Comparison of ENCODE assay signal across 28 cellular contexts in the genomic region with DNA sequence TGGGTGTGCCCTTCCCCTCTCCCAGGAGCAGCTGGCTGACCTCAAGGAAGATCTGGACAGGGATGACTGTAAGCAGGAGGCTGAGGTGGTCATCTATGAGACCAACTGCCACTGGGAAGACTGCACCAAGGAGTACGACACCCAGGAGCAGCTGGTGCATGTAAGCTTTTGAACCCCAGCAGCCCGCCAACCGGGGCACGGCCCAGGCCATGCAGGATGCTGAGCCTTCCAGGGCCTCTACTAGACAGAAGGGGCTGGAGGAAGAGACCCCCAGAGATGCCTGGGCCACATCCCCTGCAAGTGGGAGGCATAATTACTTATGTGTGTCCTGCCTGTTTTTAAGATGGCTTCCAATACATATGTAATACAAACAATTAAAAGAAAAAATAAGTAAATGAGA.
"Had no signal": no experiment of that assay in that cellular context is flagged by ENCODE, and none has a peak within 500 bp of the region (broad histone marks: within the 10 kb centered on the region; RNA-seq: fewer than 3 reads in every experiment).

No MANE protein-coding gene starts in this region.

- H3K79me2 ChIP-seq: parathyroid adenoma had no signal

- FAIRE-seq: small intestine had no signal

- H3K9me3 Mint-ChIP-seq: natural killer cell treated with Interleukin-12 subunit alpha and Interleukin-12 subunit beta and Interleukin-15 and Interleukin-18, amount 100 ng/mL, for 72 hours; stimulated activated effector memory CD8-positive, alpha-beta T cell treated with anti-CD3 and anti-CD28 coated beads, Interleukin-12 subunit alpha, Interleukin-12 subunit beta, amount 100 ng/mL, for 72 hours; stimulated activated naive CD8-positive, alpha-beta T cell treated with anti-CD3 and anti-CD28 coated beads, Interleukin-15, Interleukin-2, amounts not matched to agents 100 ng/mL and 50 ng/mL, for 24 hours; type B pancreatic cell had no signal

- H3K27me3 Mint-ChIP-seq: naive B cell; natural killer cell treated with Interleukin-12 subunit alpha and Interleukin-12 subunit beta and Interleukin-15 and Interleukin-18, amount 100 ng/mL, for 72 hours; stimulated activated naive B cell treated with anti-CD40 and anti-IgM and Interleukin-4, amounts not matched to agents 10 μg/mL and 1 μg/mL and 100 μg/mL, for 72 hours; stimulated activated naive CD8-positive, alpha-beta T cell treated with anti-CD3 and anti-CD28 coated beads, Interleukin-15, Interleukin-2, amounts not matched to agents 100 ng/mL and 50 ng/mL, for 24 hours had no signal

- H3K9me3 ChIP-seq: ovary, prostate gland, right atrium auricular region, right lobe of liver, sigmoid colon, stomach, thoracic aorta, thyroid gland, transverse colon, vagina had no signal

- H3K27ac Mint-ChIP-seq: naive thymus-derived CD8-positive, alpha-beta T cell; natural killer cell treated with Interleukin-12 subunit alpha and Interleukin-12 subunit beta and Interleukin-15 and Interleukin-18, amount 100 ng/mL, for 72 hours; nephron progenitor cell; stimulated activated effector memory CD8-positive, alpha-beta T cell treated with anti-CD3 and anti-CD28 coated beads, Interleukin-12 subunit alpha, Interleukin-12 subunit beta, amount 100 ng/mL, for 72 hours; stimulated activated naive B cell treated with anti-CD40 and anti-IgM and Interleukin-4, amounts not matched to agents 10 μg/mL and 1 μg/mL and 100 μg/mL, for 72 hours; stimulated activated naive CD8-positive, alpha-beta T cell treated with anti-CD3 and anti-CD28 coated beads, Interleukin-15, Interleukin-2, amounts not matched to agents 100 ng/mL and 50 ng/mL, for 24 hours; type B pancreatic cell had no signal

- DNase-seq: naive B cell; nephron progenitor cell; occipital lobe; ovary; retina; sigmoid colon; small intestine; stimulated activated CD4-positive, alpha-beta T cell treated with anti-CD3 and anti-CD28 coated beads, Interleukin-15, amount 100 ng/mL, for 24 hours; stimulated activated CD4-positive, alpha-beta T cell treated with anti-CD3 and anti-CD28 coated beads, Interleukin-2, amount 100 ng/mL, for 24 hours; stimulated activated CD4-positive, alpha-beta T cell treated with anti-CD3 and anti-CD28 coated beads, Interleukin-2, amount 100 ng/mL, for 48 hours; stimulated activated CD4-positive, alpha-beta T cell treated with anti-CD3 and anti-CD28 coated beads, Interleukin-4, amount 100 ng/mL, for 24 hours; stimulated activated naive B cell treated with anti-CD40 and anti-IgM and Interleukin-4, amounts not matched to agents 10 μg/mL and 1 μg/mL and 100 μg/mL, for 72 hours; stimulated activated naive CD4-positive, alpha-beta T cell treated with Interleukin-2 at 50 U/mL for 16 hours; stomach; thyroid gland; transverse colon had no signal

- H3K4me3 Mint-ChIP-seq: naive B cell; naive thymus-derived CD8-positive, alpha-beta T cell; natural killer cell treated with Interleukin-12 subunit alpha and Interleukin-12 subunit beta and Interleukin-15 and Interleukin-18, amount 100 ng/mL, for 72 hours; nephron progenitor cell; neural crest cell; stimulated activated effector memory CD8-positive, alpha-beta T cell treated with anti-CD3 and anti-CD28 coated beads, Interleukin-12 subunit alpha, Interleukin-12 subunit beta, amount 100 ng/mL, for 72 hours; stimulated activated naive B cell treated with anti-CD40 and anti-IgM and Interleukin-4, amounts not matched to agents 10 μg/mL and 1 μg/mL and 100 μg/mL, for 72 hours; stimulated activated naive CD8-positive, alpha-beta T cell treated with anti-CD3 and anti-CD28 coated beads, Interleukin-15, Interleukin-2, amounts not matched to agents 100 ng/mL and 50 ng/mL, for 24 hours; type B pancreatic cell had no signal

- H2AFZ ChIP-seq: parathyroid adenoma had no signal

- H3K27me3 ChIP-seq: ovary, right atrium auricular region, right lobe of liver, sigmoid colon, stomach, thyroid gland, transverse colon, vagina had no signal

- H3K4me3 ChIP-seq: ovary, prostate gland, right atrium auricular region, right lobe of liver, sigmoid colon, stomach, thoracic aorta, thyroid gland, transverse colon, vagina had no signal

- H3K36me3 Mint-ChIP-seq: naive B cell; naive thymus-derived CD8-positive, alpha-beta T cell; natural killer cell treated with Interleukin-12 subunit alpha and Interleukin-12 subunit beta and Interleukin-15 and Interleukin-18, amount 100 ng/mL, for 72 hours; stimulated activated effector memory CD8-positive, alpha-beta T cell treated with anti-CD3 and anti-CD28 coated beads, Interleukin-12 subunit alpha, Interleukin-12 subunit beta, amount 100 ng/mL, for 72 hours; stimulated activated naive B cell treated with anti-CD40 and anti-IgM and Interleukin-4, amounts not matched to agents 10 μg/mL and 1 μg/mL and 100 μg/mL, for 72 hours had no signal

- H3K36me3 ChIP-seq: ovary, prostate gland, right atrium auricular region, right lobe of liver, thyroid gland, transverse colon, vagina had no signal

- H3K4me1 ChIP-seq: parathyroid adenoma, prostate gland, right atrium auricular region, right lobe of liver, sigmoid colon, thyroid gland, transverse colon, vagina had no signal

- H3K9ac ChIP-seq: parathyroid adenoma had no signal

- ATAC-seq: naive thymus-derived CD8-positive, alpha-beta T cell; natural killer cell treated with Interleukin-12 subunit alpha and Interleukin-12 subunit beta and Interleukin-15 and Interleukin-18, amount 100 ng/mL, for 72 hours; right lobe of liver; stimulated activated effector memory CD8-positive, alpha-beta T cell treated with anti-CD3 and anti-CD28 coated beads, Interleukin-12 subunit alpha, Interleukin-12 subunit beta, amount 100 ng/mL, for 72 hours; stimulated activated naive B cell treated with anti-CD40 and anti-IgM and Interleukin-4, amounts not matched to agents 10 μg/mL and 1 μg/mL and 100 μg/mL, for 72 hours had no signal

- H3K27ac ChIP-seq: ovary, parathyroid adenoma, prostate gland, right atrium auricular region, right lobe of liver, sigmoid colon, stomach, thoracic aorta, thyroid gland, transverse colon, vagina had no signal

- H3K4me1 Mint-ChIP-seq: naive B cell; naive thymus-derived CD8-positive, alpha-beta T cell; neural crest cell; stimulated activated effector memory CD8-positive, alpha-beta T cell treated with anti-CD3 and anti-CD28 coated beads, Interleukin-12 subunit alpha, Interleukin-12 subunit beta, amount 100 ng/mL, for 72 hours; stimulated activated naive B cell treated with anti-CD40 and anti-IgM and Interleukin-4, amounts not matched to agents 10 μg/mL and 1 μg/mL and 100 μg/mL, for 72 hours had no signal
